20 cellular contexts compared by ENCODE assay signal in the genomic region with DNA sequence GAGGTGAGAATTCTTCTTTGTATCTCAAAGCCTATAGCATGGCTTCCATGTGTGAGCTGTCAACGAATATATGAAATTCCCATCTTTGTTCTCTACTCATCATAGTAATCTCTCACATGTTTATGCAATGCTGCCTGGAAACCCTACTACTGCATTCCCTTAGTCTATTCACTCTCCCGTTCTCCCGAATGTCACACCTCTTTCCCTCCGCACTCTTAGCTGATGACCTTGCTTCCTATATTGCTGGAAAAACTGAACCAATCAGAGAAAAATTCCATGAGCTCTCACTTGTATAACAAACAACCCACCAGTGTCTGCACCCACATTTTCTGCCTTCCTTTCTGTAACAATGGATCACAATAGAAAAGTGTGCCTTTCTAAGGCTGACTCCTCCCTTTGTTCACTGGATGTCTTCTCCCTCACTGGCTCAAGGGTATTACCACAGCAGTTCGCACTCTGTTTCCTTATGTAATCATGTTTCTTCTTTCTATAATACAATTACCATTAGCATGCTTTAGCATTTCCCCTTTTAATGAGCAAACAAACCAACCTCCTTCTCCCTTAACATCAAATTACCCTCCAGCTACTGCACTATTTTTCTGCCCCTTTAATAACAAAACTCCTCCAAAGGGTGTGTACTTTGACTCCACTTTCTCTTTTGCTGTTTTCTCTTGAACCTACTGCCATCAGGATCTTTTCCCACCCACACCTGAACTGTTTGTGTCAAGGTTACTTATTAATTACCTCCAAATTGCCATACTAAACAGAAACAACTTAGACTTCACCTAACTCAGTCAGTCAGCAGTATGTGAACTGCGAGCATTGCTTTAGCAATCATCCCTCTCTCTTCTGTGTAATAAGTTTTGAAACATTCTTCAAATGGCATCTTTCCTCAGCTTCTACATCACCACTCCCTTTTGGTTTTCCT.
A peak's percentile ranks its signal among the peaks of the same experiment; 100 is the strongest.
DNase-seq lines count a peak whose midpoint lies in the region; ATAC-seq, FAIRE-seq and TF ChIP-seq lines count a peak whose summit lies in the region.
"Had no signal": no experiment of that assay in that cellular context is flagged by ENCODE, and none has a peak within 500 bp of the region (broad histone marks: within the 10 kb centered on the region; RNA-seq: fewer than 3 reads in every experiment).

No MANE protein-coding gene starts in this region.

- no peaks in the 10 kb centered on the region for H4K20me1 ChIP-seq in H1 (replicated peaks in 1 of 2; ENCODE audit: control insufficient read depth in 1 of 2, insufficient read depth in 2 of 2, low read length in 2 of 2)
- no peaks in the 10 kb centered on the region for H4K20me1 ChIP-seq in HepG2 (ENCODE audit: insufficient read depth, low read length)
- H4K20me1 ChIP-seq: BLaER1 treated with 17β-estradiol and CSF1 and Interleukin-3, amounts not matched to agents 10 nM and 100 nM had no signal

- H3K23me2 ChIP-seq in H1 (ENCODE audit: low read depth, low read length) = no peaks in the 10 kb centered on the region

- intact Hi-C loops in HepG2 (cut with micrococcal nuclease; ENCODE audit: unreplicated experiment) = no loop called here
- intact Hi-C loops in pancreas (cut with DNase I) = no loop called here

- H2BK5ac ChIP-seq in H1 (ENCODE audit: low read depth, low read length) = no peak overlapping the region

- H3K4me3 ChIP-seq in H1 (ENCODE audit: extremely low read depth in 1 of 4, insufficient read depth in 2 of 4, low read depth in 3 of 4, low read length in 4 of 4) (no peak overlapping the region), HepG2 (replicated peaks in 1 of 3; ENCODE audit: insufficient read depth in 1 of 3, low read depth in 2 of 3, low read length in 3 of 3) (no peak overlapping the region), pancreas (peak overlapping the region in 2 of 4 donors; percentile 4 to 6)
- H3K4me3 ChIP-seq: BLaER1 treated with 17β-estradiol and CSF1 and Interleukin-3, amounts not matched to agents 10 nM and 100 nM; GM12878; GM23248 had no signal

- H2BK20ac ChIP-seq in H1 (ENCODE audit: low read length) = no peak overlapping the region

- no peak overlapping the region for H4K5ac ChIP-seq in H1 (ENCODE audit: insufficient read length, low read depth, low read length)

- no peak overlapping the region for H4K91ac ChIP-seq in H1 (replicated peaks; ENCODE audit: insufficient read length, low read length)

- no peak for TF ChIP-seq RAD21 in H1 (IDR thresholded peaks at IDR 0.05 in 1 of 2, conservative IDR thresholded peaks at IDR 0.05 in 1 of 2; ENCODE audit: low read depth in 2 of 2, low read length in 2 of 2)
- no peak for TF ChIP-seq RAD21 in HepG2 (CRISPR knock-in tag; IDR thresholded peaks at IDR 0.05)

- TF ChIP-seq CTCF in H1 (IDR thresholded peaks at IDR 0.05; ENCODE audit: control extremely low read depth in 1 of 3, insufficient read depth in 1 of 3, low read depth in 1 of 3, low read length in 3 of 3) = no peak
- no peak for TF ChIP-seq CTCF in HepG2 (CRISPR knock-in tag; IDR thresholded peaks at IDR 0.05)
- no peak for TF ChIP-seq CTCF in pancreas (IDR thresholded peaks at IDR 0.05)

- no peak overlapping the region for H3K4me2 ChIP-seq in H1 (ENCODE audit: insufficient read depth in 1 of 2, low read depth in 2 of 2, low read length in 2 of 2)
- peak overlapping the region; percentile 15; the same call in 1 of the 2 replicates for H3K4me2 ChIP-seq in HepG2 (ENCODE audit: low read depth, low read length)
- H3K4me2 ChIP-seq: BLaER1 treated with 17β-estradiol and CSF1 and Interleukin-3, amounts not matched to agents 10 nM and 100 nM had no signal

- H4K8ac ChIP-seq in H1 (ENCODE audit: extremely low read depth, insufficient read depth, low read length) = no peak overlapping the region

- no peak overlapping the region for H2BK12ac ChIP-seq in H1 (ENCODE audit: low read depth, low read length)

- CTCF ChIA-PET in H1 (lab: Charles Lee; ENCODE audit: partially characterized antibody) (no interaction called here), HepG2 (lab: Yijun Ruan, JAX; ENCODE audit: low intra/inter-chr PET ratio, low total read pairs) (no interaction called here)

- no peak overlapping the region for H2BK120ac ChIP-seq in H1 (replicated peaks; ENCODE audit: low read depth, low read length)

- H3K79me1 ChIP-seq in H1 (ENCODE audit: low read depth, low read length) = no peaks in the 10 kb centered on the region

- WGBS in H1 (ENCODE audit: extremely low coverage in 1 of 2, insufficient coverage in 1 of 2, insufficient read length in 1 of 2, insufficient replicate concordance in 2 of 2, low coverage in 1 of 2, low lambda C conversion rate in 2 of 2, missing lambda C conversion rate in 1 of 2), 2 experiments = 87% methylated on average over 6 of the region's 6 CpGs; no CpG with 5 or more reads in 1 of the 2 experiments
- 19% methylated on average over 6 of the region's 6 CpGs for WGBS in HepG2 (ENCODE audit: low lambda C conversion rate)
- WGBS in pancreas, 2 donors = 40% methylated on average over 6 of the region's 6 CpGs

- H3K9ac ChIP-seq in H1 (replicated peaks in 1 of 4; ENCODE audit: extremely low read depth in 1 of 4, low read depth in 3 of 4, low read length in 3 of 4) (no peak overlapping the region), HepG2 (ENCODE audit: insufficient read depth, low read depth, low read length) (no peak overlapping the region)
- H3K9ac ChIP-seq: BLaER1 treated with 17β-estradiol and CSF1 and Interleukin-3, amounts not matched to agents 10 nM and 100 nM; GM23248 had no signal

- no peak for TF ChIP-seq POLR2A in H1 (IDR thresholded peaks at IDR 0.05; ENCODE audit: control extremely low read depth in 1 of 2, low read depth in 2 of 2, low read length in 2 of 2)
- no peak for TF ChIP-seq POLR2A in HepG2 (IDR thresholded peaks at IDR 0.05; ENCODE audit: insufficient read depth in 1 of 2, low read depth in 2 of 2, low read length in 2 of 2)

- in situ Hi-C loops in HepG2 (cut with HindIII; ENCODE audit: extremely low pct_ligation_motif_present, low pct_unique_long_range_greater_than_20kb) = no loop called here

- H3K27ac ChIP-seq in H1 (ENCODE audit: low read depth, low read length) (no peak overlapping the region), HepG2 (ENCODE audit: extremely low read length, insufficient read depth, low read length) (no peak overlapping the region), pancreas (peak overlapping the region in 1 of 4 donors; percentile 15)
- H3K27ac ChIP-seq: BLaER1 treated with 17β-estradiol and CSF1 and Interleukin-3, amounts not matched to agents 10 nM and 100 nM; GM23248; HL-60 had no signal

- H2AK5ac ChIP-seq in H1 (ENCODE audit: low read depth, low read length) = no peak overlapping the region

- 0 out of 2 replicates have a peak overlapping the region, but pooled peaks have one; percentile 38 for H2AFZ ChIP-seq in H1 (ENCODE audit: low read length)
- no peak overlapping the region for H2AFZ ChIP-seq in HepG2 (ENCODE audit: low read length)
- H2AFZ ChIP-seq: GM23248 had no signal

- no peaks in the 10 kb centered on the region for H3K9me3 ChIP-seq in H1 (ENCODE audit: insufficient read depth in 2 of 2, low read depth in 1 of 2, low read length in 1 of 2)
- no peaks in the 10 kb centered on the region for H3K9me3 ChIP-seq in HepG2 (ENCODE audit: low read length)
- no peaks in the 10 kb centered on the region for H3K9me3 ChIP-seq in pancreas
- H3K9me3 ChIP-seq: BLaER1 treated with 17β-estradiol and CSF1 and Interleukin-3, amounts not matched to agents 10 nM and 100 nM had no signal

- H3K27me3 ChIP-seq in H1 (replicated peaks in 1 of 4; ENCODE audit: control insufficient read depth in 3 of 4, extremely low read depth in 1 of 4, insufficient read depth in 3 of 4, low read length in 3 of 4) (no peaks in the 10 kb centered on the region), HepG2 (ENCODE audit: control insufficient read depth in 1 of 2, insufficient read depth in 2 of 2, low read length in 2 of 2) (no peaks in the 10 kb centered on the region), pancreas (no peaks in the 10 kb centered on the region)
- H3K27me3 ChIP-seq: BLaER1 treated with 17β-estradiol and CSF1 and Interleukin-3, amounts not matched to agents 10 nM and 100 nM had no signal

- H3K4me1 ChIP-seq in H1 (replicated peaks in 1 of 4; ENCODE audit: control insufficient read depth in 3 of 4, insufficient read depth in 4 of 4, low read length in 3 of 4) (no peaks in the 10 kb centered on the region), HepG2 (ENCODE audit: insufficient read depth, low read length) (no peaks in the 10 kb centered on the region), pancreas (peaks cover 0 to 11% (median 5%) of the 10 kb centered on the region in 3 donors)
- H3K4me1 ChIP-seq: BLaER1 treated with 17β-estradiol and CSF1 and Interleukin-3, amounts not matched to agents 10 nM and 100 nM had no signal

- H3K56ac ChIP-seq in H1 (replicated peaks; ENCODE audit: insufficient read length, low read depth, low read length) = no peak overlapping the region

- H3K4ac ChIP-seq in H1 (replicated peaks; ENCODE audit: insufficient read length, low read depth, low read length) = no peak overlapping the region

- ATAC-seq in HepG2 (no peak), pancreas (peak; percentile 28 to 76 (median 56)), GM21529 (IDR thresholded peaks at IDR 0.05; ENCODE audit: unreplicated experiment) (no peak), HG03460 (IDR thresholded peaks at IDR 0.05; ENCODE audit: unreplicated experiment) (no peak), GM18907 (IDR thresholded peaks at IDR 0.05; ENCODE audit: unreplicated experiment) (no peak)
- ATAC-seq: CD8-positive, alpha-beta T cell; GM12878 had no signal

- POLR2A ChIA-PET in H1 (lab: Charles Lee; ENCODE audit: partially characterized antibody) (no interaction called here), HepG2 (lab: Yijun Ruan, JAX) (no interaction called here)

- no peak overlapping the region for H2BK15ac ChIP-seq in H1 (ENCODE audit: low read length)

- no peak for TF ChIP-seq EP300 in H1 (IDR thresholded peaks at IDR 0.05; ENCODE audit: borderline replicate concordance in 1 of 2, low read depth in 2 of 2, low read length in 2 of 2)
- no peak for TF ChIP-seq EP300 in HepG2 (IDR thresholded peaks at IDR 0.05; ENCODE audit: low read depth in 2 of 2, low read length in 2 of 2)
- TF ChIP-seq EP300 in HepG2 (CRISPR knock-in tag; IDR thresholded peaks at IDR 0.05; ENCODE audit: borderline replicate concordance) = no peak

- BruUV-seq in HepG2 (replicated peaks; lab: Mats Ljungman, UMichigan) = no TSS peak

- no peaks in the 10 kb centered on the region for H3K36me3 ChIP-seq in H1 (ENCODE audit: control insufficient read depth in 2 of 4, insufficient read depth in 4 of 4, low read length in 3 of 4)
- H3K36me3 ChIP-seq in HepG2 (replicated peaks in 1 of 2; ENCODE audit: control insufficient read depth in 1 of 2, insufficient read depth in 2 of 2, low read length in 2 of 2) = no peaks in the 10 kb centered on the region
- H3K36me3 ChIP-seq in pancreas = no peaks in the 10 kb centered on the region
- H3K36me3 ChIP-seq: BLaER1 treated with 17β-estradiol and CSF1 and Interleukin-3, amounts not matched to agents 10 nM and 100 nM had no signal

- H3K18ac ChIP-seq in H1 (ENCODE audit: extremely low read depth, low read length) = no peak overlapping the region

- H3K79me2 ChIP-seq in H1 (ENCODE audit: control insufficient read depth in 1 of 2, insufficient read depth in 2 of 2, low read length in 2 of 2) (no peaks in the 10 kb centered on the region), HepG2 (ENCODE audit: insufficient read depth, low read length) (no peaks in the 10 kb centered on the region)

- no peak for FAIRE-seq in H1 (lab: Jason Lieb, UNC)
- no peak for FAIRE-seq in HepG2 (lab: Jason Lieb, UNC)
- no peak for FAIRE-seq in pancreas (lab: Jason Lieb, UNC)
- FAIRE-seq: GM12878, GM19239, H54 had no signal

- H3K23ac ChIP-seq in H1 (ENCODE audit: insufficient read length) = no peak overlapping the region

- no peak overlapping the region for H3K14ac ChIP-seq in H1 (ENCODE audit: insufficient read length)

- DNase-seq in H1 (ENCODE audit: low read depth in 1 of 2, low spot score in 2 of 2) (no peak), HepG2 (ENCODE audit: low spot score) (no peak), pancreas (no peak), T-helper 2 cell (no peak)
- DNase-seq: CD8-positive, alpha-beta T cell; COR-L47; DMS 273 treated with DMSO at 0.1 percent for 48 hours; DMS53; DND-41; EL; GM23248; HCEC 1CT had no signal

Comparison
In these comparisons a context has a peak if more than half of its experiments do, and no peak if none do; other contexts are left out.
1. ATAC-seq: peak in pancreas (4 of 4); none in HepG2 (single experiment), GM21529 (single experiment), HG03460 (single experiment) and GM18907 (single experiment).